Comparison of ENCODE assay signal across 8 cellular contexts in genomic region chr19:40689339-40690049, GRCh38. TPM values are rescaled to one million over a fixed set of nuclear protein-coding genes. Genes with fewer than 3 reads are reported as not detected.
DNase-seq lines count a peak whose midpoint lies in the region; ATAC-seq and TF ChIP-seq lines count a peak whose summit lies in the region.

No MANE protein-coding gene starts in this region.

- H3K4me1 ChIP-seq in mucosa of descending colon (ENCODE audit: low read depth) = peaks cover 13% of the 10 kb centered on the region

- H3K36me3 ChIP-seq in mucosa of descending colon (ENCODE audit: low read depth) = no peaks in the 10 kb centered on the region

- intact Hi-C loops in mucosa of descending colon (cut with DNase I, micrococcal nuclease) = no loop called here

- H3K4me3 ChIP-seq in LNCaP clone FGC (ENCODE audit: low read depth, low read length) (peak overlapping the region; percentile 52), choroid plexus epithelial cell (ENCODE audit: low read depth, low read length) (peak overlapping the region; percentile 82), mucosa of descending colon (no peak overlapping the region)

- H3K9me3 ChIP-seq in mucosa of descending colon = no peaks in the 10 kb centered on the region

- in situ Hi-C loops in ACHN (cut with HindIII; ENCODE audit: low pct_ligation_motif_present, low pct_unique_long_range_greater_than_20kb, low sequenced_read_pairs) = no loop called here

- DNase-seq in CD1c-positive myeloid dendritic cell (ENCODE audit: extremely low spot score) = peak; percentile 20
- no peak for DNase-seq in LNCaP clone FGC (ENCODE audit: low read depth)
- DNase-seq in choroid plexus epithelial cell (ENCODE audit: low read depth) = no peak
- peak in 2 of 3 donors; percentile 40 to 74 for DNase-seq in mucosa of descending colon
- no peak for DNase-seq in NCI-H446 treated with DMSO at 0.1 percent for 48 hours (lab: John Stamatoyannopoulos, UW)
- DNase-seq in ACHN = no peak
- DNase-seq in amniotic stem cell (lab: John Stamatoyannopoulos, UW) = no peak

- TF ChIP-seq CTCF in LNCaP clone FGC (IDR thresholded peaks at IDR 0.05; ENCODE audit: control insufficient read depth, extremely low read depth, insufficient read depth) (no peak), choroid plexus epithelial cell (conservative IDR thresholded peaks at IDR 0.05; ENCODE audit: low read depth, low read length) (no peak), mucosa of descending colon (IDR thresholded peaks at IDR 0.05) (no peak)

- no peak for ATAC-seq in mucosa of descending colon
- no peak for ATAC-seq in GM21423 (IDR thresholded peaks at IDR 0.05; ENCODE audit: unreplicated experiment)

RNA-seq across cellular contexts. Expression of gene NUMBL, which starts 1.0 kb away (rescaled TPM):
- total RNA-seq in mucosa of descending colon = 10 to 100 TPM; 10.2 to 39.7 (median 16.9) TPM

RNA-seq across cellular contexts. Expression of gene COQ8B, which starts 27.2 kb away (rescaled TPM):
- total RNA-seq in mucosa of descending colon = 10 to 100 TPM; 29.9 to 49.2 (median 39.3) TPM

RNA-seq across cellular contexts. Expression of gene ITPKC, which starts 27.4 kb away (rescaled TPM):
- total RNA-seq in mucosa of descending colon = 10 to 100 TPM; 22.1 to 26.1 (median 23.2) TPM

Comparison
In these comparisons a context has a peak if more than half of its experiments do, and no peak if none do; other contexts are left out.
1. DNase-seq: peak in CD1c-positive myeloid dendritic cell (single experiment) and mucosa of descending colon (2 of 3); none in LNCaP clone FGC (single experiment), choroid plexus epithelial cell (single experiment), NCI-H446 treated with DMSO at 0.1 percent for 48 hours (single experiment), ACHN (single experiment) and amniotic stem cell (single experiment).